In genomic region chr9:137459147-137459600, GRCh38 we compare ENCODE assay signal across 8 cellular contexts. TPM values are rescaled to one million over a fixed set of nuclear protein-coding genes. Genes with fewer than 3 reads are reported as not detected.
DNase-seq lines count a peak whose midpoint lies in the region; ATAC-seq and TF ChIP-seq lines count a peak whose summit lies in the region.

TSS of gene NSMF (minus strand) at chr9:137459334. CDS start at chr9:137459102, 232 bp downstream.

- H3K4me1 ChIP-seq in Peyer's patch (peaks cover 8 to 46% (median 35%) of the 10 kb centered on the region in 4 donors), esophagus muscularis mucosa (peaks cover 36 to 69% (median 66%) of the 10 kb centered on the region in 4 donors), muscle layer of duodenum (ENCODE audit: control insufficient read depth in 1 of 2, insufficient read depth in 2 of 2, low read length in 2 of 2) (peaks cover 3 to 33% of the 10 kb centered on the region in 2 donors)

- TF ChIP-seq CTCF in Peyer's patch (IDR thresholded peaks at IDR 0.05) = no peak
- TF ChIP-seq CTCF in esophagus muscularis mucosa (IDR thresholded peaks at IDR 0.05) = no peak

- no CpG with 5 or more reads among the region's 64 CpGs for WGBS in esophagus muscularis mucosa

- peaks cover 0 to 15% (median 0%) of the 10 kb centered on the region in 3 donors for H3K36me3 ChIP-seq in Peyer's patch
- H3K36me3 ChIP-seq in esophagus muscularis mucosa = peaks cover 0 to 37% (median 30%) of the 10 kb centered on the region in 4 donors
- no peaks in the 10 kb centered on the region for H3K36me3 ChIP-seq in muscle layer of duodenum (ENCODE audit: control insufficient read depth in 1 of 2, insufficient read depth in 2 of 2, low read length in 2 of 2)

- peak within 1 kb of the TSS; percentile 62 to 87 (median 76) for H3K4me3 ChIP-seq in Peyer's patch
- H3K4me3 ChIP-seq in esophagus muscularis mucosa = peak within 1 kb of the TSS; percentile 81 to 87 (median 86)
- H3K4me3 ChIP-seq in muscle layer of duodenum (ENCODE audit: low read depth in 1 of 2, low read length in 2 of 2) = peak within 1 kb of the TSS; percentile 46 to 66

- intact Hi-C loops in esophagus muscularis mucosa (cut with DNase I) = no loop called here

- no peaks in the 10 kb centered on the region for H3K27me3 ChIP-seq in Peyer's patch
- H3K27me3 ChIP-seq in esophagus muscularis mucosa = no peaks in the 10 kb centered on the region
- no peaks in the 10 kb centered on the region for H3K27me3 ChIP-seq in muscle layer of duodenum (ENCODE audit: low read depth, low read length)

- DNase-seq in D341Med (ENCODE audit: low spot score) = peak; percentile 100
- peak; percentile 100 for DNase-seq in HuH-7.5 (ENCODE audit: low spot score)
- DNase-seq in Peyer's patch = peak; percentile 95 to 97 (median 97)
- peak; percentile 93 to 97 for DNase-seq in activated T-cell treated with anti-CD3 and anti-CD28 coated beads, Interleukin-2, amount 50 U/mL, for 48 hours
- DNase-seq in esophagus muscularis mucosa (ENCODE audit: extremely low spot score) = peak; percentile 97
- DNase-seq in stimulated activated CD8-positive, alpha-beta memory T cell treated with anti-CD3 and anti-CD28 coated beads, Interleukin-7, amount 100 ng/mL, for 1 hour (ENCODE audit: low read depth in 2 of 2) = peak; percentile 85 to 89

- ATAC-seq in GM21515 (IDR thresholded peaks at IDR 0.05; ENCODE audit: unreplicated experiment) = peak; percentile 53

- H3K27ac ChIP-seq in Peyer's patch = peak within 1 kb of the TSS; percentile 70 to 95 (median 76)
- H3K27ac ChIP-seq in esophagus muscularis mucosa (replicated peaks in 1 of 4) = peak within 1 kb of the TSS; percentile 66 to 81 (median 79)
- peak within 1 kb of the TSS; percentile 23 for H3K27ac ChIP-seq in muscle layer of duodenum (ENCODE audit: low read length)

- H3K9me3 ChIP-seq in Peyer's patch = no peaks in the 10 kb centered on the region
- H3K9me3 ChIP-seq in esophagus muscularis mucosa = no peaks in the 10 kb centered on the region
- H3K9me3 ChIP-seq in muscle layer of duodenum (ENCODE audit: control insufficient read depth in 1 of 2, low read length in 2 of 2) = no peaks in the 10 kb centered on the region

- TF ChIP-seq EP300 in esophagus muscularis mucosa (IDR thresholded peaks at IDR 0.05) = no peak

- peak; percentile 47 to 86 for TF ChIP-seq POLR2A in Peyer's patch (IDR thresholded peaks at IDR 0.05)
- TF ChIP-seq POLR2A in esophagus muscularis mucosa (IDR thresholded peaks at IDR 0.05; ENCODE audit: low read depth) = peak; percentile 22

RNA-seq across cellular contexts. Expression of gene NSMF, which starts in this region (rescaled TPM):
- total RNA-seq in Peyer's patch (100 to 1,000 TPM in 3 of 4 donors, 10 to 100 TPM in 1; 47.0 to 135 (median 117) TPM), esophagus muscularis mucosa (10 to 100 TPM; 41.9 to 71.0 (median 58.9) TPM)

Comparison
In these comparisons a context has a peak if more than half of its experiments do, and no peak if none do; other contexts are left out.
1. Peak in every context shown above with its lines: DNase-seq, ATAC-seq, H3K4me3 ChIP-seq and H3K27ac ChIP-seq.
2. H3K27ac ChIP-seq: peak in every context shown above with its lines; median percentile 79 in esophagus muscularis mucosa; 76 in Peyer's patch; 23 in muscle layer of duodenum.